9 cellular contexts compared by ENCODE assay signal in the genomic region with DNA sequence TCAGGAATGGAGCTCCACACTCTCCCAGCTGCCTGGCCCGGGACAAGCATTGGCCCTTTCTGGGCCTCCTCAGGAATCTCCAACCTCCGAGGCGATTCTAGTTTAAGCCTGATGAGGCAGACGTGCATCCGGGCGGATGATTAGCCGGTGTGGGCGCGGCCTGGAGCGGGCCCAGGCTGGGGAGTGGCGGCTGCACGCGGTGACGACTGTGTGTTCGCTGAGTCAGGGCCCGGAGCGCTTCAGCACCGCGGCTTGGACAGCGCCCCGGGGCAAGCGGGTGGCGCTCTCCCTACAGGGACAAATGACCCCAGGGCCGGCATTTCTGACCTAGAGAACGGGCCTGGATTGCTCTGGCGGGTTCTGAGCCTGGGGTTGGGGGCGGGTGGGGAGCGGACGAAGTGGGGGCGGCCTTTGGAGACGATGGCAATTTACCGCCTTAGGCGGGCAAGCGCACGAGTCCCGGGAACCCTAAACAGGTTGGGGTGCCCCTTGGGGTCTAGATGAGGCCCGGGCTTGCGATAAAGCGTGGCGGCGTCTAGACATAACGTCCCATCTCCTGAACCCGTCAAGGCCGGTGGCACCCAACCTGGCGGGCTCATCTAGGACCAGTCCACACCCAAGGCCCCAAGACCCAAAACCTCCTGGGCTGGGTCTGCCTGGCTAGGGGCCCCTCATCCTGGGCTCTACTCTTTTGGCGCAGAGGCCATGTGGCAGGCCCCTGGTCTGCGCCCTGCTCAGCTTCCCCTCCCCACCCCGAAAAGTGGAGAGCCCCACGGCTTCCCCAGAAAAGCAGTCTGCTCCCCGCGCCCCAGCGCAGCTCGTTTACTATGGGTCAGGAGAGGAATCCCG. TPM values are rescaled to one million over a fixed set of nuclear protein-coding genes. Genes with fewer than 3 reads are reported as not detected.
DNase-seq lines count a peak whose midpoint lies in the region; ATAC-seq and TF ChIP-seq lines count a peak whose summit lies in the region.
"Had no signal": no experiment of that assay in that cellular context is flagged by ENCODE, and none has a peak within 500 bp of the region (broad histone marks: within the 10 kb centered on the region; RNA-seq: fewer than 3 reads in every experiment).

No MANE protein-coding gene starts in this region.

- H3K9me3 ChIP-seq in spleen (no peaks in the 10 kb centered on the region), uterus (no peaks in the 10 kb centered on the region)

- H3K9me3 Mint-ChIP-seq in activated naive CD4-positive, alpha-beta T cell treated with anti-CD3 and anti-CD28 coated beads, Interleukin-2, amount 50 U/mL, for 72 hours: no peaks in the 10 kb centered on the region

- no peak overlapping the region for H3K27ac Mint-ChIP-seq in activated naive CD4-positive, alpha-beta T cell treated with anti-CD3 and anti-CD28 coated beads, Interleukin-2, amount 50 U/mL, for 72 hours

- TF ChIP-seq CTCF in GM20000 (IDR thresholded peaks at IDR 0.05; ENCODE audit: extremely low read depth, missing control alignments) (no peak), spleen (IDR thresholded peaks at IDR 0.05 in 8 of 11, conservative IDR thresholded peaks at IDR 0.05 in 3 of 11) (no peak), uterus (IDR thresholded peaks at IDR 0.05) (no peak)

- no peaks in the 10 kb centered on the region for H3K36me3 Mint-ChIP-seq in activated naive CD4-positive, alpha-beta T cell treated with anti-CD3 and anti-CD28 coated beads, Interleukin-2, amount 50 U/mL, for 72 hours

- 18 to 57% (median 19%) methylated on average over 11 to 54 of the region's 54 CpGs for WGBS in spleen, 5 donors

- peak; percentile 84 to 99 for ATAC-seq in activated naive CD4-positive, alpha-beta T cell treated with anti-CD3 and anti-CD28 coated beads, Interleukin-2, amount 50 U/mL, for 72 hours

- H3K36me3 ChIP-seq in spleen (no peaks in the 10 kb centered on the region), uterus (no peaks in the 10 kb centered on the region)

- H3K4me1 ChIP-seq in spleen (peaks cover 0 to 3% (median 0%) of the 10 kb centered on the region in 6 donors), uterus (no peaks in the 10 kb centered on the region)

- intact Hi-C loops in spleen (cut with DNase I; ENCODE audit: low total_unique reads): no loop called here
- intact Hi-C loops in uterus (cut with DNase I; ENCODE audit: low total_unique reads): no loop called here

- H3K27me3 ChIP-seq in spleen (replicated peaks in 1 of 7) (peaks cover 0 to 96% (median 39%) of the 10 kb centered on the region in 7 donors), uterus (no peaks in the 10 kb centered on the region)

- H3K4me3 ChIP-seq in spleen (no peak overlapping the region), uterus (no peak overlapping the region)
- H3K4me3 ChIP-seq: PC-9 had no signal

- H3K27ac ChIP-seq in spleen (no peak overlapping the region), uterus (no peak overlapping the region)
- H3K27ac ChIP-seq: PC-9 had no signal

- DNase-seq in GM20000 (ENCODE audit: low spot score): peak; percentile 65
- DNase-seq in NCI-H82 (lab: John Stamatoyannopoulos, UW): peak; percentile 76
- DNase-seq in activated naive CD4-positive, alpha-beta T cell treated with anti-CD3 and anti-CD28 coated beads, Interleukin-2, amount 50 U/mL, for 72 hours (ENCODE audit: low spot score in 2 of 2): peak in 1 of 2 donors; percentile 74
- DNase-seq in iPS DF 4.7 (ENCODE audit: extremely low read depth, low spot score): peak; percentile 49
- DNase-seq in spleen: peak; percentile 76
- DNase-seq in uterus: no peak
- DNase-seq in DMS79 (lab: John Stamatoyannopoulos, UW): no peak
- no peak for DNase-seq in COR-L47 (lab: John Stamatoyannopoulos, UW)

- TF ChIP-seq POLR2A in spleen (IDR thresholded peaks at IDR 0.05) (no peak), uterus (IDR thresholded peaks at IDR 0.05) (no peak)

RNA-seq across cellular contexts. Expression of gene ZNHIT3, which starts 22.3 kb away (rescaled TPM):
- 10 to 100 TPM; 47.4 to 62.3 TPM for total RNA-seq in activated naive CD4-positive, alpha-beta T cell treated with anti-CD3 and anti-CD28 coated beads, Interleukin-2, amount 50 U/mL, for 72 hours
- total RNA-seq in spleen (10 to 100 TPM; 24.2 to 42.4 (median 28.6) TPM), uterus (10 to 100 TPM in 3 of 4 donors, 1 to 10 TPM in 1; 10.0 to 34.5 (median 24.4) TPM)
- polyA plus RNA-seq in spleen: 10 to 100 TPM; 41.4 to 58.0 (median 52.9) TPM

Comparison
In these comparisons a context has a peak if more than half of its experiments do, and no peak if none do; other contexts are left out.
1. DNase-seq: peak in GM20000 (single experiment), NCI-H82 (single experiment), iPS DF 4.7 (single experiment) and spleen (single experiment); none in uterus (0 of 2), DMS79 (single experiment) and COR-L47 (single experiment).